Comparison of ENCODE assay signal across 1 cellular context in the genomic region with DNA sequence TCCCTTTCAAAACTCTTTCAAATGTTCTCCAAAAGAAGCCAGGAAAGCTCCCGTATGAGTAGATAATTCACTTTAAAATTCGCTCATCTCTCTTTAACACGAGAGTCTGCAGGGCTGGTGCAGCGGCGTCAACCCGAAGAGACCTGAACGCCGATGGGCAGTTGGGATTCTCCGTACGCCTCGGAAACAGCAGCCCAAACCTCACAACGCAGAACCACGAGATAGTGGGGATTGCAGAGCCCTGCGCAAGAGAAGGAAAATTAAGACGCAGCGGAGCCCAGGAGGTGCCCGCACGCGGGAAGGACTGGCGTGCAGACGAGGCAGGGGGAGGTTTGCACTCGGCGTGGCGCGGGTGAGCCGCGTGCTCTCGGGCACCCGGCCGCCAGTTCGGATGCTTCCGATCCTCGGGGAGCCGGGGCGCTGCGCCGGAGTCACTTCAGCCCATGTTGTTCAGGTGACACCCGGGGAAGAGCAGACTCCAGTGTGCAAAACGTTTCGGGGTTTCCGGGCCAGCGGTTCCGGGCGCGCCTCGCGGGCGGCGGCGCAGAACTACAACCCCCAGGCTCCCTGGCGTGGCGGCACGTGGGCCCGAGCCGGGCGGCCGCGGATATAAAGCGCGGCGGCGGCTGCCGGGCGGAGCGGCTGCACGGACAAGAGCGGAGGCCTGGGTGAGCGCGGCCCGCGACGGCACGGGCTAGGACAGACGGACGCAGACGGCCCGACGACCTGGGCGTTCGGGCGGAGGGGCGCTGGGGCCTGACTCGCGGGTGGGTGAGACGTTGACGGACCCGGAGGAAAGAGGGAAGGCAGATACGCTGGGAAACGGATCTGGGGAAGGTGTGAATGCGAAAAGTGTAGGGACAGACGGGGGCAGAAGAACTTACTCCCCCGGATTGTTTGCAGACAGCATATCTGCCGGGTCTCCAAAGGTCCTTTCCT.
TF ChIP-seq lines count a peak whose summit lies in the region.

A gene with protein sequence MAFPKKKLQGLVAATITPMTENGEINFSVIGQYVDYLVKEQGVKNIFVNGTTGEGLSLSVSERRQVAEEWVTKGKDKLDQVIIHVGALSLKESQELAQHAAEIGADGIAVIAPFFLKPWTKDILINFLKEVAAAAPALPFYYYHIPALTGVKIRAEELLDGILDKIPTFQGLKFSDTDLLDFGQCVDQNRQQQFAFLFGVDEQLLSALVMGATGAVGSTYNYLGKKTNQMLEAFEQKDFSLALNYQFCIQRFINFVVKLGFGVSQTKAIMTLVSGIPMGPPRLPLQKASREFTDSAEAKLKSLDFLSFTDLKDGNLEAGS (plus strand): TSS at position 636 of the 939 bp plus-strand sequence. CDS start 4,599 bp downstream, outside the sequence.

TF ChIP-seq in H1, 55 proteins besides CTCF, POLR2A, EP300 and RAD21 (continued from another document and continues in another):
- TF ChIP-seq, protein P1, sequence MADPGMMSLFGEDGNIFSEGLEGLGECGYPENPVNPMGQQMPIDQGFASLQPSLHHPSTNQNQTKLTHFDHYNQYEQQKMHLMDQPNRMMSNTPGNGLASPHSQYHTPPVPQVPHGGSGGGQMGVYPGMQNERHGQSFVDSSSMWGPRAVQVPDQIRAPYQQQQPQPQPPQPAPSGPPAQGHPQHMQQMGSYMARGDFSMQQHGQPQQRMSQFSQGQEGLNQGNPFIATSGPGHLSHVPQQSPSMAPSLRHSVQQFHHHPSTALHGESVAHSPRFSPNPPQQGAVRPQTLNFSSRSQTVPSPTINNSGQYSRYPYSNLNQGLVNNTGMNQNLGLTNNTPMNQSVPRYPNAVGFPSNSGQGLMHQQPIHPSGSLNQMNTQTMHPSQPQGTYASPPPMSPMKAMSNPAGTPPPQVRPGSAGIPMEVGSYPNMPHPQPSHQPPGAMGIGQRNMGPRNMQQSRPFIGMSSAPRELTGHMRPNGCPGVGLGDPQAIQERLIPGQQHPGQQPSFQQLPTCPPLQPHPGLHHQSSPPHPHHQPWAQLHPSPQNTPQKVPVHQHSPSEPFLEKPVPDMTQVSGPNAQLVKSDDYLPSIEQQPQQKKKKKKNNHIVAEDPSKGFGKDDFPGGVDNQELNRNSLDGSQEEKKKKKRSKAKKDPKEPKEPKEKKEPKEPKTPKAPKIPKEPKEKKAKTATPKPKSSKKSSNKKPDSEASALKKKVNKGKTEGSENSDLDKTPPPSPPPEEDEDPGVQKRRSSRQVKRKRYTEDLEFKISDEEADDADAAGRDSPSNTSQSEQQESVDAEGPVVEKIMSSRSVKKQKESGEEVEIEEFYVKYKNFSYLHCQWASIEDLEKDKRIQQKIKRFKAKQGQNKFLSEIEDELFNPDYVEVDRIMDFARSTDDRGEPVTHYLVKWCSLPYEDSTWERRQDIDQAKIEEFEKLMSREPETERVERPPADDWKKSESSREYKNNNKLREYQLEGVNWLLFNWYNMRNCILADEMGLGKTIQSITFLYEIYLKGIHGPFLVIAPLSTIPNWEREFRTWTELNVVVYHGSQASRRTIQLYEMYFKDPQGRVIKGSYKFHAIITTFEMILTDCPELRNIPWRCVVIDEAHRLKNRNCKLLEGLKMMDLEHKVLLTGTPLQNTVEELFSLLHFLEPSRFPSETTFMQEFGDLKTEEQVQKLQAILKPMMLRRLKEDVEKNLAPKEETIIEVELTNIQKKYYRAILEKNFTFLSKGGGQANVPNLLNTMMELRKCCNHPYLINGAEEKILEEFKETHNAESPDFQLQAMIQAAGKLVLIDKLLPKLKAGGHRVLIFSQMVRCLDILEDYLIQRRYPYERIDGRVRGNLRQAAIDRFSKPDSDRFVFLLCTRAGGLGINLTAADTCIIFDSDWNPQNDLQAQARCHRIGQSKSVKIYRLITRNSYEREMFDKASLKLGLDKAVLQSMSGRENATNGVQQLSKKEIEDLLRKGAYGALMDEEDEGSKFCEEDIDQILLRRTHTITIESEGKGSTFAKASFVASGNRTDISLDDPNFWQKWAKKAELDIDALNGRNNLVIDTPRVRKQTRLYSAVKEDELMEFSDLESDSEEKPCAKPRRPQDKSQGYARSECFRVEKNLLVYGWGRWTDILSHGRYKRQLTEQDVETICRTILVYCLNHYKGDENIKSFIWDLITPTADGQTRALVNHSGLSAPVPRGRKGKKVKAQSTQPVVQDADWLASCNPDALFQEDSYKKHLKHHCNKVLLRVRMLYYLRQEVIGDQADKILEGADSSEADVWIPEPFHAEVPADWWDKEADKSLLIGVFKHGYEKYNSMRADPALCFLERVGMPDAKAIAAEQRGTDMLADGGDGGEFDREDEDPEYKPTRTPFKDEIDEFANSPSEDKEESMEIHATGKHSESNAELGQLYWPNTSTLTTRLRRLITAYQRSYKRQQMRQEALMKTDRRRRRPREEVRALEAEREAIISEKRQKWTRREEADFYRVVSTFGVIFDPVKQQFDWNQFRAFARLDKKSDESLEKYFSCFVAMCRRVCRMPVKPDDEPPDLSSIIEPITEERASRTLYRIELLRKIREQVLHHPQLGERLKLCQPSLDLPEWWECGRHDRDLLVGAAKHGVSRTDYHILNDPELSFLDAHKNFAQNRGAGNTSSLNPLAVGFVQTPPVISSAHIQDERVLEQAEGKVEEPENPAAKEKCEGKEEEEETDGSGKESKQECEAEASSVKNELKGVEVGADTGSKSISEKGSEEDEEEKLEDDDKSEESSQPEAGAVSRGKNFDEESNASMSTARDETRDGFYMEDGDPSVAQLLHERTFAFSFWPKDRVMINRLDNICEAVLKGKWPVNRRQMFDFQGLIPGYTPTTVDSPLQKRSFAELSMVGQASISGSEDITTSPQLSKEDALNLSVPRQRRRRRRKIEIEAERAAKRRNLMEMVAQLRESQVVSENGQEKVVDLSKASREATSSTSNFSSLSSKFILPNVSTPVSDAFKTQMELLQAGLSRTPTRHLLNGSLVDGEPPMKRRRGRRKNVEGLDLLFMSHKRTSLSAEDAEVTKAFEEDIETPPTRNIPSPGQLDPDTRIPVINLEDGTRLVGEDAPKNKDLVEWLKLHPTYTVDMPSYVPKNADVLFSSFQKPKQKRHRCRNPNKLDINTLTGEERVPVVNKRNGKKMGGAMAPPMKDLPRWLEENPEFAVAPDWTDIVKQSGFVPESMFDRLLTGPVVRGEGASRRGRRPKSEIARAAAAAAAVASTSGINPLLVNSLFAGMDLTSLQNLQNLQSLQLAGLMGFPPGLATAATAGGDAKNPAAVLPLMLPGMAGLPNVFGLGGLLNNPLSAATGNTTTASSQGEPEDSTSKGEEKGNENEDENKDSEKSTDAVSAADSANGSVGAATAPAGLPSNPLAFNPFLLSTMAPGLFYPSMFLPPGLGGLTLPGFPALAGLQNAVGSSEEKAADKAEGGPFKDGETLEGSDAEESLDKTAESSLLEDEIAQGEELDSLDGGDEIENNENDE (IDR thresholded peaks at IDR 0.05; ENCODE audit: insufficient replicate concordance, low read length), result no peak
- 0 out of 2 replicates have a peak, but pooled peaks have one; percentile 61 for TF ChIP-seq PHF8 (conservative IDR thresholded peaks at IDR 0.05; ENCODE audit: low read depth, low read length)
- TF ChIP-seq NANOG (IDR thresholded peaks at IDR 0.05; ENCODE audit: insufficient read depth, low read depth, low read length, poor library complexity, severe bottlenecking), result no peak
- TF ChIP-seq CEBPB (IDR thresholded peaks at IDR 0.05; ENCODE audit: low read depth, low read length), result no peak
- no peak for TF ChIP-seq SAP30 (IDR thresholded peaks at IDR 0.05; ENCODE audit: insufficient read depth, insufficient replicate concordance, low read length)
- TF ChIP-seq ASH2L (IDR thresholded peaks at IDR 0.05; ENCODE audit: low read length), result peak; percentile 92
- TF ChIP-seq SIN3A (conservative IDR thresholded peaks at IDR 0.05 in 1 of 2, IDR thresholded peaks at IDR 0.05 in 1 of 2; ENCODE audit: low read depth in 1 of 2, low read length in 2 of 2), result 0 out of 4 replicates have a peak, but pooled peaks of 1 of the 2 experiments have one; percentile 19
- TF ChIP-seq SIX5 (IDR thresholded peaks at IDR 0.05; ENCODE audit: low read depth, low read length), result peak; percentile 61
- TF ChIP-seq CBX8 (IDR thresholded peaks at IDR 0.05; ENCODE audit: borderline replicate concordance, low read depth, low read length), result no peak
- no peak for TF ChIP-seq RXRA (IDR thresholded peaks at IDR 0.05; ENCODE audit: insufficient read depth, low read depth, low read length)
- no peak for TF ChIP-seq ZNF274 (IDR thresholded peaks at IDR 0.05; ENCODE audit: borderline replicate concordance, extremely low read depth, low read length)
- peak; percentile 87; the same call in 1 of the 2 replicates for TF ChIP-seq RBBP5 (IDR thresholded peaks at IDR 0.05; ENCODE audit: borderline replicate concordance, low read depth, low read length)
- no peak for TF ChIP-seq YY1 (IDR thresholded peaks at IDR 0.05; ENCODE audit: low read depth, low read length)
- TF ChIP-seq EGR1 (IDR thresholded peaks at IDR 0.05; ENCODE audit: borderline replicate concordance, low read depth, low read length), result no peak
- TF ChIP-seq TBP (IDR thresholded peaks at IDR 0.05; ENCODE audit: low read depth, low read length), result peak; percentile 91; the same call in 1 of the 2 replicates
- peak in 1 of 2 experiments; percentile 93; a peak in 1 of 4 replicates for TF ChIP-seq HDAC2 (IDR thresholded peaks at IDR 0.05; ENCODE audit: borderline replicate concordance in 1 of 2, low read depth in 2 of 2, low read length in 2 of 2)
- no peak for TF ChIP-seq SRF (IDR thresholded peaks at IDR 0.05; ENCODE audit: low read depth, low read length)
- peak; percentile 80 for TF ChIP-seq EZH2 (IDR thresholded peaks at IDR 0.05; ENCODE audit: low read depth, low read length, severe bottlenecking)
- TF ChIP-seq CTBP2 (IDR thresholded peaks at IDR 0.05; ENCODE audit: borderline replicate concordance, insufficient read depth, insufficient read length, low read length), result no peak
- peak; percentile 61 for TF ChIP-seq TAF1 (IDR thresholded peaks at IDR 0.05; ENCODE audit: low read depth, low read length)
- TF ChIP-seq SIRT6 (IDR thresholded peaks at IDR 0.05; ENCODE audit: low read length), result no peak
- peak; percentile 73 for TF ChIP-seq CREB1 (IDR thresholded peaks at IDR 0.05)
- TF ChIP-seq TEAD4 (IDR thresholded peaks at IDR 0.05; ENCODE audit: low read depth, low read length), result no peak
- no peak for TF ChIP-seq MAFK (IDR thresholded peaks at IDR 0.05; ENCODE audit: low read depth, low read length)
- no peak for TF ChIP-seq SP4 (IDR thresholded peaks at IDR 0.05; ENCODE audit: low read length)
- no peak for TF ChIP-seq JUN (IDR thresholded peaks at IDR 0.05; ENCODE audit: low read depth, low read length)
- no peak for TF ChIP-seq CHD1 (IDR thresholded peaks at IDR 0.05; ENCODE audit: low read depth, low read length)
- TF ChIP-seq, protein P2, sequence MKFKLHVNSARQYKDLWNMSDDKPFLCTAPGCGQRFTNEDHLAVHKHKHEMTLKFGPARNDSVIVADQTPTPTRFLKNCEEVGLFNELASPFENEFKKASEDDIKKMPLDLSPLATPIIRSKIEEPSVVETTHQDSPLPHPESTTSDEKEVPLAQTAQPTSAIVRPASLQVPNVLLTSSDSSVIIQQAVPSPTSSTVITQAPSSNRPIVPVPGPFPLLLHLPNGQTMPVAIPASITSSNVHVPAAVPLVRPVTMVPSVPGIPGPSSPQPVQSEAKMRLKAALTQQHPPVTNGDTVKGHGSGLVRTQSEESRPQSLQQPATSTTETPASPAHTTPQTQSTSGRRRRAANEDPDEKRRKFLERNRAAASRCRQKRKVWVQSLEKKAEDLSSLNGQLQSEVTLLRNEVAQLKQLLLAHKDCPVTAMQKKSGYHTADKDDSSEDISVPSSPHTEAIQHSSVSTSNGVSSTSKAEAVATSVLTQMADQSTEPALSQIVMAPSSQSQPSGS (IDR thresholded peaks at IDR 0.05; ENCODE audit: low read length), result no peak
- no peak for TF ChIP-seq HDAC6 (IDR thresholded peaks at IDR 0.05; ENCODE audit: low read depth, low read length)
- TF ChIP-seq SP1 (IDR thresholded peaks at IDR 0.05; ENCODE audit: low read depth, low read length), result no peak
- TF ChIP-seq SP2 (IDR thresholded peaks at IDR 0.05; ENCODE audit: low read length), result no peak
- TF ChIP-seq GTF2F1 (IDR thresholded peaks at IDR 0.05; ENCODE audit: borderline replicate concordance, low read depth, low read length), result no peak
- no peak for TF ChIP-seq CBX5 (IDR thresholded peaks at IDR 0.05; ENCODE audit: low read depth, low read length)
- TF ChIP-seq GABPA (IDR thresholded peaks at IDR 0.05; ENCODE audit: borderline replicate concordance, insufficient read depth, low read length), result 0 out of 2 replicates have a peak, but pooled peaks have one; percentile 31
- TF ChIP-seq POLR2AphosphoS5 (IDR thresholded peaks at IDR 0.05; ENCODE audit: low read depth, low read length), result peak; percentile 80; the same call in 1 of the 2 replicates
- TF ChIP-seq, protein P3, sequence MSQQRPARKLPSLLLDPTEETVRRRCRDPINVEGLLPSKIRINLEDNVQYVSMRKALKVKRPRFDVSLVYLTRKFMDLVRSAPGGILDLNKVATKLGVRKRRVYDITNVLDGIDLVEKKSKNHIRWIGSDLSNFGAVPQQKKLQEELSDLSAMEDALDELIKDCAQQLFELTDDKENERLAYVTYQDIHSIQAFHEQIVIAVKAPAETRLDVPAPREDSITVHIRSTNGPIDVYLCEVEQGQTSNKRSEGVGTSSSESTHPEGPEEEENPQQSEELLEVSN (IDR thresholded peaks at IDR 0.05), result peak; percentile 96
- TF ChIP-seq, protein P4, sequence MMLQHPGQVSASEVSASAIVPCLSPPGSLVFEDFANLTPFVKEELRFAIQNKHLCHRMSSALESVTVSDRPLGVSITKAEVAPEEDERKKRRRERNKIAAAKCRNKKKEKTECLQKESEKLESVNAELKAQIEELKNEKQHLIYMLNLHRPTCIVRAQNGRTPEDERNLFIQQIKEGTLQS (IDR thresholded peaks at IDR 0.05; ENCODE audit: insufficient read depth, low read depth, low read length), result peak; percentile 77; the same call in 1 of the 2 replicates
- no peak for TF ChIP-seq JUND (IDR thresholded peaks at IDR 0.05; ENCODE audit: low read length)
- TF ChIP-seq, protein P5, sequence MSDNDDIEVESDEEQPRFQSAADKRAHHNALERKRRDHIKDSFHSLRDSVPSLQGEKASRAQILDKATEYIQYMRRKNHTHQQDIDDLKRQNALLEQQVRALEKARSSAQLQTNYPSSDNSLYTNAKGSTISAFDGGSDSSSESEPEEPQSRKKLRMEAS (IDR thresholded peaks at IDR 0.05), result peak; percentile 93
- TF ChIP-seq TCF12 (IDR thresholded peaks at IDR 0.05; ENCODE audit: low read depth, low read length), result peak; percentile 44; the same call in 1 of the 2 replicates
- peak; percentile 74 for TF ChIP-seq RNF2 (IDR thresholded peaks at IDR 0.05; ENCODE audit: borderline replicate concordance, low read depth, low read length, missing control alignments, poor library complexity, severe bottlenecking)
- peak; percentile 66 for TF ChIP-seq TAF7 (optimal IDR thresholded peaks at IDR 0.05; ENCODE audit: borderline replicate concordance, low read depth, low read length)
- TF ChIP-seq, protein P6, sequence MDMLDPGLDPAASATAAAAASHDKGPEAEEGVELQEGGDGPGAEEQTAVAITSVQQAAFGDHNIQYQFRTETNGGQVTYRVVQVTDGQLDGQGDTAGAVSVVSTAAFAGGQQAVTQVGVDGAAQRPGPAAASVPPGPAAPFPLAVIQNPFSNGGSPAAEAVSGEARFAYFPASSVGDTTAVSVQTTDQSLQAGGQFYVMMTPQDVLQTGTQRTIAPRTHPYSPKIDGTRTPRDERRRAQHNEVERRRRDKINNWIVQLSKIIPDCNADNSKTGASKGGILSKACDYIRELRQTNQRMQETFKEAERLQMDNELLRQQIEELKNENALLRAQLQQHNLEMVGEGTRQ (IDR thresholded peaks at IDR 0.05; ENCODE audit: low read length), result peak; percentile 91
- TF ChIP-seq BRCA1 (IDR thresholded peaks at IDR 0.05; ENCODE audit: low read depth, low read length), result no peak
- TF ChIP-seq FOSL1 (IDR thresholded peaks at IDR 0.05; ENCODE audit: insufficient read depth, low read depth, low read length), result no peak
- no peak for TF ChIP-seq BACH1 (IDR thresholded peaks at IDR 0.05; ENCODE audit: low read length)
- TF ChIP-seq KDM5A (IDR thresholded peaks at IDR 0.05; ENCODE audit: low read length), result no peak
- TF ChIP-seq SUZ12 (IDR thresholded peaks at IDR 0.05; ENCODE audit: low read length), result peak; percentile 87
